38 cellular contexts compared by ENCODE assay signal in the genomic region with DNA sequence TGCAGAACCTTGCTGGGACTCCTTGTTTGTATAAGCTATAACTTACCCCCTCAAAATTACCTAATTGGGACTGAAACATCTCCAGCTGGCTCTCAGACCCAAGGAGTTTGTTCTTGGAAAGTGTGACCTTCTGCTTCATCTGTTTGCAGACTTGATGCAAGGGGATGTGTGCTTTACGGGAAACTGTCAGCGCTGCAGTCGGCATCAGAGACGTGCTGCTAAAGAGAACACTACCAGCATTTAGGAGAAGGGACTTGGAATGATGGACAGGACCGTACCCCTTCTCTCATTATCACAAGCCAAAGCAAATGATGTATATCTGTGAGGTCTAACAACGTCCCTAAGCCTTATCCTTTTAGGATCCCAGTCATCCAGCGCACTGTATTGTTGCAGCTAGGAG.
"Had no signal": no experiment of that assay in that cellular context is flagged by ENCODE, and none has a peak within 500 bp of the region (broad histone marks: within the 10 kb centered on the region; RNA-seq: fewer than 3 reads in every experiment).

No MANE protein-coding gene starts in this region.

- H3K27me3 ChIP-seq: brain microvascular endothelial cell, Peyer's patch had no signal

- H3K36me3 Mint-ChIP-seq: IgD-negative memory B cell had no signal

- H3K27ac ChIP-seq: brain microvascular endothelial cell, Peyer's patch, WERI-Rb-1 had no signal

- DNase-seq: activated CD4-positive, alpha-beta memory T cell treated with anti-CD3 and anti-CD28 coated beads, Interleukin-2, amount 10 ng/mL, durations not matched to agents 7 days and 5 days; activated CD4-positive, alpha-beta T cell treated with anti-CD3 and anti-CD28 coated beads for 1 hour; activated CD4-positive, alpha-beta T cell treated with anti-CD3 and anti-CD28 coated beads for 48 hours; activated CD4-positive, CD25-positive, alpha-beta regulatory T cell; activated CD8-positive, alpha-beta memory T cell treated with anti-CD3 and anti-CD28 coated beads, Interleukin-2, amount 50 U/mL, for 4 hours; activated gamma-delta T cell treated with Interleukin-2 at 50 U/mL for 16 hours; activated naive CD4-positive, alpha-beta T cell treated with anti-CD3 and anti-CD28 coated beads for 36 hours; activated naive CD8-positive, alpha-beta T cell treated with anti-CD3 and anti-CD28 coated beads, Interleukin-2, amount 50 U/mL, for 24 hours; activated T-cell treated with anti-CD3 and anti-CD28 coated beads for 4 hours; activated T-cell treated with anti-CD3 and anti-CD28 coated beads, Interleukin-2, amount 50 U/mL, for 4 hours; anterior cingulate cortex; brain microvascular endothelial cell; central memory CD4-positive, alpha-beta T cell; Kasumi-1; KG1; MG63; NCI-H1048; NCI-H1105 treated with DMSO at 0.1 percent for 48 hours; NCI-H1436; NCI-H1694; NCI-H1930; NCI-H2081 treated with DMSO at 0.1 percent for 48 hours; NCI-H226; NCI-H446 treated with DMSO at 0.1 percent for 48 hours; NCI-H524; NCI-H69; NK-92 treated with Interleukin-12 subunit alpha and Interleukin-12 subunit beta, amount 100 ng/mL, for 24 hours; PC-3; Peyer's patch; RPMI8226; SIG-M5; T-helper 1 cell; T-helper 2 cell; T-helper 9 cell; WERI-Rb-1 had no signal

- H3K4me3 Mint-ChIP-seq: activated CD4-positive, alpha-beta memory T cell treated with anti-CD3 and anti-CD28 coated beads, Interleukin-2, amount 10 ng/mL, durations not matched to agents 7 days and 5 days; activated naive CD4-positive, alpha-beta T cell treated with anti-CD3 and anti-CD28 coated beads for 36 hours; activated naive CD8-positive, alpha-beta T cell; activated naive CD8-positive, alpha-beta T cell treated with anti-CD3 and anti-CD28 coated beads, Interleukin-2, amount 50 U/mL, for 24 hours; activated T-cell treated with anti-CD3 and anti-CD28 coated beads, Interleukin-2, amount 50 U/mL, for 4 hours; activated T-helper 1 cell treated with anti-CD3 and anti-CD28 coated beads, Interleukin-12 subunit alpha, Interleukin-12 subunit beta, Interleukin-2, Interleukin-4 antibody, amounts not matched to agents 30 ng/mL and 10 ng/mL and 1 ng/mL, durations not matched to agents 14 hours and 24 hours and 36 hours; IgD-negative memory B cell had no signal

- H3K27ac Mint-ChIP-seq: activated CD4-positive, alpha-beta memory T cell treated with anti-CD3 and anti-CD28 coated beads, Interleukin-2, amount 10 ng/mL, durations not matched to agents 7 days and 5 days; activated naive CD4-positive, alpha-beta T cell treated with anti-CD3 and anti-CD28 coated beads for 36 hours; activated naive CD8-positive, alpha-beta T cell; activated naive CD8-positive, alpha-beta T cell treated with anti-CD3 and anti-CD28 coated beads, Interleukin-2, amount 50 U/mL, for 24 hours; activated T-helper 1 cell treated with anti-CD3 and anti-CD28 coated beads, Interleukin-12 subunit alpha, Interleukin-12 subunit beta, Interleukin-2, Interleukin-4 antibody, amounts not matched to agents 30 ng/mL and 10 ng/mL and 1 ng/mL, durations not matched to agents 14 hours and 24 hours and 36 hours; IgD-negative memory B cell had no signal

- H3K9me3 Mint-ChIP-seq: activated CD4-positive, alpha-beta memory T cell treated with anti-CD3 and anti-CD28 coated beads, Interleukin-2, amount 10 ng/mL, durations not matched to agents 7 days and 5 days; activated naive CD4-positive, alpha-beta T cell treated with anti-CD3 and anti-CD28 coated beads for 36 hours; activated naive CD8-positive, alpha-beta T cell treated with anti-CD3 and anti-CD28 coated beads, Interleukin-2, amount 50 U/mL, for 24 hours; activated T-cell treated with anti-CD3 and anti-CD28 coated beads, Interleukin-2, amount 50 U/mL, for 4 hours; activated T-helper 1 cell treated with anti-CD3 and anti-CD28 coated beads, Interleukin-12 subunit alpha, Interleukin-12 subunit beta, Interleukin-2, Interleukin-4 antibody, amounts not matched to agents 30 ng/mL and 10 ng/mL and 1 ng/mL, durations not matched to agents 14 hours and 24 hours and 36 hours; IgD-negative memory B cell had no signal

- H3K9me3 ChIP-seq: MG63, Peyer's patch had no signal

- H3K36me3 ChIP-seq: brain microvascular endothelial cell, MG63, Peyer's patch, WERI-Rb-1 had no signal

- H3K4me1 Mint-ChIP-seq: activated CD4-positive, alpha-beta memory T cell treated with anti-CD3 and anti-CD28 coated beads, Interleukin-2, amount 10 ng/mL, durations not matched to agents 7 days and 5 days; IgD-negative memory B cell had no signal

- H3K4me3 ChIP-seq: MG63, Peyer's patch had no signal

- H3K27me3 Mint-ChIP-seq: activated naive CD8-positive, alpha-beta T cell; activated naive CD8-positive, alpha-beta T cell treated with anti-CD3 and anti-CD28 coated beads, Interleukin-2, amount 50 U/mL, for 24 hours had no signal

- H3K4me1 ChIP-seq: Peyer's patch had no signal
